Comparison of ENCODE assay signal across 1 cellular context in genomic region chr3:89113887-89114840, GRCh38.
TF ChIP-seq lines count a peak whose summit lies in the region.

No MANE protein-coding gene starts in this region.

TF ChIP-seq in HEK293, 187 proteins besides CTCF, POLR2A, EP300 and RAD21 (continued from another document and continues in another):
- TF ChIP-seq ZNF362 (tag by site-specific recombination; IDR thresholded peaks at IDR 0.05), result 0 out of 2 replicates have a peak, but pooled peaks have one; percentile 61
- TF ChIP-seq ZNF2 (tag by site-specific recombination; IDR thresholded peaks at IDR 0.05), result peak; percentile 71; the same call in 1 of the 2 replicates
- peak; percentile 76 for TF ChIP-seq FEZF1 (tag by site-specific recombination; IDR thresholded peaks at IDR 0.05)
- TF ChIP-seq ZNF341 (tag by site-specific recombination; IDR thresholded peaks at IDR 0.05; ENCODE audit: low read depth), result peak; percentile 47
- TF ChIP-seq, protein P1, sequence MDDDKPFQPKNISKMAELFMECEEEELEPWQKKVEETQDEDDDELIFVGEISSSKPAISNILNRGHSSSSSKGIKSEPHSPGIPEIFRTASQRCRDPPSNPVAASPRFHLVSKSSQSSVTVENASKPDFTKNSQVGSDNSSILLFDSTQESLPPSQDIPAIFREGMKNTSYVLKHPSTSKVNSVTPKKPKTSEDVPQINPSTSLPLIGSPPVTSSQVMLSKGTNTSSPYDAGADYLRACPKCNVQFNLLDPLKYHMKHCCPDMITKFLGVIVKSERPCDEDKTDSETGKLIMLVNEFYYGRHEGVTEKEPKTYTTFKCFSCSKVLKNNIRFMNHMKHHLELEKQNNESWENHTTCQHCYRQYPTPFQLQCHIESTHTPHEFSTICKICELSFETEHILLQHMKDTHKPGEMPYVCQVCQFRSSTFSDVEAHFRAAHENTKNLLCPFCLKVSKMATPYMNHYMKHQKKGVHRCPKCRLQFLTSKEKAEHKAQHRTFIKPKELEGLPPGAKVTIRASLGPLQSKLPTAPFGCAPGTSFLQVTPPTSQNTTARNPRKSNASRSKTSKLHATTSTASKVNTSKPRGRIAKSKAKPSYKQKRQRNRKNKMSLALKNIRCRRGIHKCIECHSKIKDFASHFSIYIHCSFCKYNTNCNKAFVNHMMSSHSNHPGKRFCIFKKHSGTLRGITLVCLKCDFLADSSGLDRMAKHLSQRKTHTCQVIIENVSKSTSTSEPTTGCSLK (tag by site-specific recombination; IDR thresholded peaks at IDR 0.05), result no peak
- TF ChIP-seq SCRT2 (tag by site-specific recombination; IDR thresholded peaks at IDR 0.05), result peak; percentile 88
- peak; percentile 36; the same call in 1 of the 2 replicates for TF ChIP-seq ZNF366 (tag by site-specific recombination; conservative IDR thresholded peaks at IDR 0.05)
- peak; percentile 90 for TF ChIP-seq ZBTB17 (tag by site-specific recombination; IDR thresholded peaks at IDR 0.05)
- no peak for TF ChIP-seq OVOL3 (tag by site-specific recombination; IDR thresholded peaks at IDR 0.05)
- TF ChIP-seq ZBTB49 (tag by site-specific recombination; IDR thresholded peaks at IDR 0.05; ENCODE audit: low read depth), result no peak
- TF ChIP-seq ZNF660 (tag by site-specific recombination; IDR thresholded peaks at IDR 0.05), result peak; percentile 54; the same call in 1 of the 2 replicates
- TF ChIP-seq HIC1 (tag by site-specific recombination; IDR thresholded peaks at IDR 0.05), result peak; percentile 55
- TF ChIP-seq, protein P2, sequence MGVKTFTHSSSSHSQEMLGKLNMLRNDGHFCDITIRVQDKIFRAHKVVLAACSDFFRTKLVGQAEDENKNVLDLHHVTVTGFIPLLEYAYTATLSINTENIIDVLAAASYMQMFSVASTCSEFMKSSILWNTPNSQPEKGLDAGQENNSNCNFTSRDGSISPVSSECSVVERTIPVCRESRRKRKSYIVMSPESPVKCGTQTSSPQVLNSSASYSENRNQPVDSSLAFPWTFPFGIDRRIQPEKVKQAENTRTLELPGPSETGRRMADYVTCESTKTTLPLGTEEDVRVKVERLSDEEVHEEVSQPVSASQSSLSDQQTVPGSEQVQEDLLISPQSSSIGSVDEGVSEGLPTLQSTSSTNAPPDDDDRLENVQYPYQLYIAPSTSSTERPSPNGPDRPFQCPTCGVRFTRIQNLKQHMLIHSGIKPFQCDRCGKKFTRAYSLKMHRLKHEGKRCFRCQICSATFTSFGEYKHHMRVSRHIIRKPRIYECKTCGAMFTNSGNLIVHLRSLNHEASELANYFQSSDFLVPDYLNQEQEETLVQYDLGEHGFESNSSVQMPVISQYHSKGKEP (tag by site-specific recombination; IDR thresholded peaks at IDR 0.05), result no peak
- TF ChIP-seq KLF17 (tag by site-specific recombination; IDR thresholded peaks at IDR 0.05), result peak; percentile 53; the same call in 1 of the 2 replicates
- TF ChIP-seq ZNF600 (tag by site-specific recombination; IDR thresholded peaks at IDR 0.05), result 0 out of 2 replicates have a peak, but pooled peaks have one; percentile 50
- TF ChIP-seq ZNF561 (tag by site-specific recombination; IDR thresholded peaks at IDR 0.05; ENCODE audit: borderline replicate concordance), result peak; percentile 45; the same call in 1 of the 2 replicates
- TF ChIP-seq ZNF426 (tag by site-specific recombination; IDR thresholded peaks at IDR 0.05), result no peak
- no peak; the same call in 1 of the 2 replicates for TF ChIP-seq ZBTB20 (tag by site-specific recombination; IDR thresholded peaks at IDR 0.05)
- 0 out of 2 replicates have a peak, but pooled peaks have one; percentile 49 for TF ChIP-seq TRIM28 (IDR thresholded peaks at IDR 0.05; ENCODE audit: borderline replicate concordance, low read length)
- TF ChIP-seq ZIC2 (tag by site-specific recombination; IDR thresholded peaks at IDR 0.05), result peak; percentile 52; the same call in 1 of the 2 replicates
- peak; percentile 72 for TF ChIP-seq ZNF423 (tag by site-specific recombination; IDR thresholded peaks at IDR 0.05)
- peak; percentile 89 for TF ChIP-seq ZFP37 (tag by site-specific recombination; IDR thresholded peaks at IDR 0.05)
- no peak for TF ChIP-seq ZNF19 (tag by site-specific recombination; IDR thresholded peaks at IDR 0.05; ENCODE audit: low read depth)
- TF ChIP-seq, protein P3, sequence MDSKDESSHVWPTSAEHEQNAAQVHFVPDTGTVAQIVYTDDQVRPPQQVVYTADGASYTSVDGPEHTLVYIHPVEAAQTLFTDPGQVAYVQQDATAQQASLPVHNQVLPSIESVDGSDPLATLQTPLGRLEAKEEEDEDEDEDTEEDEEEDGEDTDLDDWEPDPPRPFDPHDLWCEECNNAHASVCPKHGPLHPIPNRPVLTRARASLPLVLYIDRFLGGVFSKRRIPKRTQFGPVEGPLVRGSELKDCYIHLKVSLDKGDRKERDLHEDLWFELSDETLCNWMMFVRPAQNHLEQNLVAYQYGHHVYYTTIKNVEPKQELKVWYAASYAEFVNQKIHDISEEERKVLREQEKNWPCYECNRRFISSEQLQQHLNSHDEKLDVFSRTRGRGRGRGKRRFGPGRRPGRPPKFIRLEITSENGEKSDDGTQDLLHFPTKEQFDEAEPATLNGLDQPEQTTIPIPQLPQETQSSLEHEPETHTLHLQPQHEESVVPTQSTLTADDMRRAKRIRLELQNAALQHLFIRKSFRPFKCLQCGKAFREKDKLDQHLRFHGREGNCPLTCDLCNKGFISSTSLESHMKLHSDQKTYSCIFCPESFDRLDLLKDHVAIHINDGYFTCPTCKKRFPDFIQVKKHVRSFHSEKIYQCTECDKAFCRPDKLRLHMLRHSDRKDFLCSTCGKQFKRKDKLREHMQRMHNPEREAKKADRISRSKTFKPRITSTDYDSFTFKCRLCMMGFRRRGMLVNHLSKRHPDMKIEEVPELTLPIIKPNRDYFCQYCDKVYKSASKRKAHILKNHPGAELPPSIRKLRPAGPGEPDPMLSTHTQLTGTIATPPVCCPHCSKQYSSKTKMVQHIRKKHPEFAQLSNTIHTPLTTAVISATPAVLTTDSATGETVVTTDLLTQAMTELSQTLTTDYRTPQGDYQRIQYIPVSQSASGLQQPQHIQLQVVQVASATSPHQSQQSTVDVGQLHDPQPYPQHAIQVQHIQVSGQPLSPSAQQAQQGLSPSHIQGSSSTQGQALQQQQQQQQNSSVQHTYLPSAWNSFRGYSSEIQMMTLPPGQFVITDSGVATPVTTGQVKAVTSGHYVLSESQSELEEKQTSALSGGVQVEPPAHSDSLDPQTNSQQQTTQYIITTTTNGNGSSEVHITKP (tag by site-specific recombination; IDR thresholded peaks at IDR 0.05), result peak; percentile 85
- no peak; the same call in 1 of the 2 replicates for TF ChIP-seq ZNF610 (tag by site-specific recombination; IDR thresholded peaks at IDR 0.05; ENCODE audit: borderline replicate concordance)
- 0 out of 2 replicates have a peak, but pooled peaks have one; percentile 29 for TF ChIP-seq ZNF24 (tag by site-specific recombination; IDR thresholded peaks at IDR 0.05)
- TF ChIP-seq, protein P4, sequence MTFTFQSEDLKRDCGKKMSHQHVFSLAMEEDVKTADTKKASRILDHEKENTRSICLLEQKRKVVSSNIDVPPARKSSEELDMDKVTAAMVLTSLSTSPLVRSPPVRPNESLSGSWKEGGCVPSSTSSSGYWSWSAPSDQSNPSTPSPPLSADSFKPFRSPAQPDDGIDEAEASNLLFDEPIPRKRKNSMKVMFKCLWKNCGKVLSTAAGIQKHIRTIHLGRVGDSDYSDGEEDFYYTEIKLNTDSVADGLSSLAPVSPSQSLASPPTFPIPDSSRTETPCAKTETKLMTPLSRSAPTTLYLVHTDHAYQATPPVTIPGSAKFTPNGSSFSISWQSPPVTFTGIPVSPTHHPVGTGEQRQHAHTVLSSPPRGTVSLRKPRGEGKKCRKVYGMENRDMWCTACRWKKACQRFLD (tag by site-specific recombination; IDR thresholded peaks at IDR 0.05), result no peak
- TF ChIP-seq ZXDB (tag by site-specific recombination; IDR thresholded peaks at IDR 0.05), result no peak
- TF ChIP-seq ZNF394 (tag by site-specific recombination; IDR thresholded peaks at IDR 0.05; ENCODE audit: borderline replicate concordance), result peak; percentile 49; the same call in 1 of the 2 replicates
- TF ChIP-seq ZBTB26 (tag by site-specific recombination; optimal IDR thresholded peaks at IDR 0.05), result peak; percentile 90
- peak; percentile 53; the same call in 1 of the 2 replicates for TF ChIP-seq ZBTB8A (tag by site-specific recombination; IDR thresholded peaks at IDR 0.05)
- TF ChIP-seq KLF16 (tag by site-specific recombination; IDR thresholded peaks at IDR 0.05), result 0 out of 2 replicates have a peak, but pooled peaks have one; percentile 63
- TF ChIP-seq, protein P5, sequence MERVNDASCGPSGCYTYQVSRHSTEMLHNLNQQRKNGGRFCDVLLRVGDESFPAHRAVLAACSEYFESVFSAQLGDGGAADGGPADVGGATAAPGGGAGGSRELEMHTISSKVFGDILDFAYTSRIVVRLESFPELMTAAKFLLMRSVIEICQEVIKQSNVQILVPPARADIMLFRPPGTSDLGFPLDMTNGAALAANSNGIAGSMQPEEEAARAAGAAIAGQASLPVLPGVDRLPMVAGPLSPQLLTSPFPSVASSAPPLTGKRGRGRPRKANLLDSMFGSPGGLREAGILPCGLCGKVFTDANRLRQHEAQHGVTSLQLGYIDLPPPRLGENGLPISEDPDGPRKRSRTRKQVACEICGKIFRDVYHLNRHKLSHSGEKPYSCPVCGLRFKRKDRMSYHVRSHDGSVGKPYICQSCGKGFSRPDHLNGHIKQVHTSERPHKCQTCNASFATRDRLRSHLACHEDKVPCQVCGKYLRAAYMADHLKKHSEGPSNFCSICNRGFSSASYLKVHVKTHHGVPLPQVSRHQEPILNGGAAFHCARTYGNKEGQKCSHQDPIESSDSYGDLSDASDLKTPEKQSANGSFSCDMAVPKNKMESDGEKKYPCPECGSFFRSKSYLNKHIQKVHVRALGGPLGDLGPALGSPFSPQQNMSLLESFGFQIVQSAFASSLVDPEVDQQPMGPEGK (tag by site-specific recombination; IDR thresholded peaks at IDR 0.05), result peak; percentile 42; the same call in 1 of the 2 replicates
- peak; percentile 86 for TF ChIP-seq ZEB2 (tag by site-specific recombination; IDR thresholded peaks at IDR 0.05)
- TF ChIP-seq MZF1 (tag by site-specific recombination; IDR thresholded peaks at IDR 0.05; ENCODE audit: borderline replicate concordance), result 0 out of 2 replicates have a peak, but pooled peaks have one; percentile 13
- TF ChIP-seq ZNF629 (tag by site-specific recombination; IDR thresholded peaks at IDR 0.05), result peak; percentile 79
- TF ChIP-seq ZNF404 (tag by site-specific recombination; IDR thresholded peaks at IDR 0.05), result no peak
- TF ChIP-seq KLF9 (tag by site-specific recombination; IDR thresholded peaks at IDR 0.05; ENCODE audit: low read depth), result peak; percentile 44; the same call in 1 of the 2 replicates
- peak; percentile 57 for TF ChIP-seq ZNF335 (tag by site-specific recombination; conservative IDR thresholded peaks at IDR 0.05)
